In the genomic region with DNA sequence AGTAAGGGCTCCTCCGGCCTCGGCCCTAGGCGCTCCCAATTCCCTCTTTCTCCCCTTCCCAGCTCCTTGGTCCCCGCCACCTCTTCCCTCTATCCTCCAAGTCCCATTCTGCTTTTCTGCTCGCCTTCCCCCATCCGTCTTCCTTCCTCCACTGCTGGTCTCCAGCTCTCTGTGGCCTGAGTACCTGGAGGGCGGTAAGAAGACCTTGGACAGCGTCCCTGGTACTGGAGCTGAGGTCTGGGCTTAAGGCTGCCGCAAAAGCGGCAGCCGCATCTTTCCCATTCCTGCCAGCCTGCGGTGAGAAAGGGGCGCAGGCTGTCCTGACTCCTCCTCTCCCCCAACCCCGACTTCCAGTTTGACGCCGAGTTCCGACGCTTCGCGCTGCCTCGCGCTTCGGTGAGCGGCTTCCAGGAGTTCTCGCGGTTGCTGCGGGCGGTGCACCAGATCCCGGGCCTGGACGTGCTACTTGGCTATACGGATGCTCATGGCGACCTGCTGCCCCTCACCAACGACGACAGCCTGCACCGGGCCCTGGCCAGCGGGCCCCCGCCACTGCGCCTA, we compare ENCODE assay signal across 8 cellular contexts. TPM values are rescaled to one million over a fixed set of nuclear protein-coding genes. Genes with fewer than 3 reads are reported as not detected.
DNase-seq lines count a peak whose midpoint lies in the region; ATAC-seq and TF ChIP-seq lines count a peak whose summit lies in the region.

No MANE protein-coding gene starts in this region.

- H3K27me3 Mint-ChIP-seq in natural killer cell (ENCODE audit: low read depth in 2 of 2): no peaks in the 10 kb centered on the region

- DNase-seq in AG04449 (ENCODE audit: low read depth, low spot score): no peak
- DNase-seq in epidermal melanocyte (ENCODE audit: insufficient read length, low spot score): peak; percentile 17
- no peak for DNase-seq in natural killer cell
- no peak for DNase-seq in HPDE6-E6E7 (ENCODE audit: extremely low spot score)

- POLR2A ChIA-PET in AG04449 (lab: Yijun Ruan, JAX): no interaction called here

- H3K4me1 Mint-ChIP-seq in natural killer cell: peaks cover 0 to 31% of the 10 kb centered on the region in 2 donors

- H3K4me2 ChIP-seq in SU-DHL-6 (ENCODE audit: low read depth, low read length, poor library complexity, severe bottlenecking): peak overlapping the region; percentile 75

- H3K36me3 ChIP-seq in SU-DHL-6 (ENCODE audit: low read length): no peaks in the 10 kb centered on the region

- no peaks in the 10 kb centered on the region for H3K9me3 Mint-ChIP-seq in natural killer cell

- TF ChIP-seq CTCF in AG04449 (IDR thresholded peaks at IDR 0.05; ENCODE audit: insufficient read depth, low read length, missing control alignments) (no peak), SU-DHL-6 (IDR thresholded peaks at IDR 0.05; ENCODE audit: insufficient read depth, low read length, poor library complexity, severe bottlenecking) (no peak), natural killer cell (IDR thresholded peaks at IDR 0.05) (no peak)

- no peaks in the 10 kb centered on the region for H4K20me1 ChIP-seq in SU-DHL-6 (ENCODE audit: low read depth, low read length)

- no peaks in the 10 kb centered on the region for H3K27me3 ChIP-seq in SU-DHL-6 (ENCODE audit: low read length)

- H3K27ac ChIP-seq in SU-DHL-6 (ENCODE audit: low read depth, low read length): peak overlapping the region; percentile 39; the same call in 1 of the 2 replicates

- CTCF ChIA-PET in AG04449 (lab: Yijun Ruan, JAX): interaction anchor here (1.2 to 19.0 kb wide), 4 partner anchors 11 to 138 kb away, joined by 8 to 605 read pairs (median 16); a partner anchor contains a TSS

- H3K9me2 ChIP-seq in SU-DHL-6 (replicated peaks; ENCODE audit: insufficient read depth, low read length): no peaks in the 10 kb centered on the region

- peak; percentile 1 for ATAC-seq in GM19035 (IDR thresholded peaks at IDR 0.05; ENCODE audit: unreplicated experiment)
- ATAC-seq in natural killer cell: peak in 1 of 3 donors; percentile 6
- ATAC-seq in GM21723 (IDR thresholded peaks at IDR 0.05; ENCODE audit: unreplicated experiment): no peak
- no peak for ATAC-seq in GM21381 (IDR thresholded peaks at IDR 0.05; ENCODE audit: unreplicated experiment)

- peak overlapping the region; percentile 93 to 94 for H3K27ac Mint-ChIP-seq in natural killer cell

- peak overlapping the region; percentile 59 for H3K9ac ChIP-seq in SU-DHL-6 (ENCODE audit: low read length)

- H3K4me3 ChIP-seq in AG04449 (ENCODE audit: low read depth, low read length) (peak overlapping the region; percentile 94), SU-DHL-6 (ENCODE audit: insufficient read depth, low read length, poor library complexity, severe bottlenecking) (peak overlapping the region; percentile 55)

- intact Hi-C loops in natural killer cell (cut with micrococcal nuclease): loop anchor here (2.0 kb wide), 1 partner anchor 98 kb away; a partner anchor contains a TSS

- H3K9me3 ChIP-seq in SU-DHL-6 (ENCODE audit: insufficient read depth, low read length): no peaks in the 10 kb centered on the region

- no peaks in the 10 kb centered on the region for H3F3A ChIP-seq in SU-DHL-6 (ENCODE audit: insufficient read depth)

- peak overlapping the region; percentile 76 for H2AFZ ChIP-seq in SU-DHL-6 (ENCODE audit: low read depth, low read length, severe bottlenecking)

- H3K4me3 Mint-ChIP-seq in natural killer cell: peak overlapping the region; percentile 79

- no peaks in the 10 kb centered on the region for H3K36me3 Mint-ChIP-seq in natural killer cell

- no peaks in the 10 kb centered on the region for H3K79me2 ChIP-seq in SU-DHL-6 (ENCODE audit: insufficient read depth, low read length)

RNA-seq across cellular contexts. Expression of a gene that starts 0.4 kb away (rescaled TPM):
- total RNA-seq in natural killer cell: 1 to 10 TPM; 3.1 to 4.4 (median 3.3) TPM

RNA-seq across cellular contexts. Expression of a gene that starts 1.1 kb away (rescaled TPM):
- 10 to 100 TPM; 34.4 to 58.0 (median 43.2) TPM for total RNA-seq in natural killer cell

RNA-seq across cellular contexts. Expression of a gene that starts 5.4 kb away (rescaled TPM):
- total RNA-seq in natural killer cell: 1 to 10 TPM; 3.4 to 4.2 (median 3.7) TPM

RNA-seq across cellular contexts. Expression of a gene that starts 5.4 kb away (rescaled TPM):
- total RNA-seq in natural killer cell: 1 to 10 TPM; 3.5 to 4.4 (median 3.6) TPM

RNA-seq across cellular contexts. Expression of a gene that starts 16.2 kb away (rescaled TPM):
- 10 to 100 TPM; 46.4 to 64.0 (median 61.5) TPM for total RNA-seq in natural killer cell
